26 cellular contexts compared by ENCODE assay signal in genomic region chr21:37044643-37045042, GRCh38. TPM values are rescaled to one million over a fixed set of nuclear protein-coding genes. Genes with fewer than 3 reads are reported as not detected.
"Had no signal": no experiment of that assay in that cellular context is flagged by ENCODE, and none has a peak within 500 bp of the region (broad histone marks: within the 10 kb centered on the region; RNA-seq: fewer than 3 reads in every experiment).

No MANE protein-coding gene starts in this region.

- H3K27me3 Mint-ChIP-seq: activated T-cell treated with anti-CD3 and anti-CD28 coated beads, Interleukin-2, amount 50 U/mL, for 24 hours had no signal

- H3K4me1 ChIP-seq: adrenal gland, body of pancreas had no signal

- H3K27me3 ChIP-seq: adrenal gland, body of pancreas had no signal

- H3K36me3 Mint-ChIP-seq: activated naive CD4-positive, alpha-beta T cell treated with anti-CD3 and anti-CD28 coated beads, Interleukin-2, amount 10 ng/mL, durations not matched to agents 7 days and 5 days; activated naive CD4-positive, alpha-beta T cell treated with anti-CD3 and anti-CD28 coated beads, Interleukin-2, amount 50 U/mL, for 72 hours; WTC11 had no signal

- H3K9me3 ChIP-seq: adrenal gland, body of pancreas had no signal

- H3K27ac ChIP-seq: adrenal gland, body of pancreas, VCaP had no signal

- H3K36me3 ChIP-seq: adrenal gland had no signal

- H3K9me3 Mint-ChIP-seq: activated CD4-positive, alpha-beta memory T cell treated with anti-CD3 and anti-CD28 coated beads, Interleukin-2, amount 10 ng/mL, durations not matched to agents 7 days and 5 days; activated CD4-positive, alpha-beta T cell treated with anti-CD3 and anti-CD28 coated beads, Interleukin-2, amount 10 ng/mL, durations not matched to agents 7 days and 5 days; activated naive CD4-positive, alpha-beta T cell treated with anti-CD3 and anti-CD28 coated beads, Interleukin-2, amount 10 ng/mL, durations not matched to agents 7 days and 5 days; activated naive CD4-positive, alpha-beta T cell treated with anti-CD3 and anti-CD28 coated beads, Interleukin-2, amount 50 U/mL, for 72 hours; activated T-cell treated with anti-CD3 and anti-CD28 coated beads, Interleukin-2, amount 50 U/mL, for 24 hours; activated T-cell treated with anti-CD3 and anti-CD28 coated beads, Interleukin-2, amount 50 U/mL, for 72 hours; WTC11 had no signal

- H3K4me3 Mint-ChIP-seq: activated CD4-positive, alpha-beta memory T cell treated with anti-CD3 and anti-CD28 coated beads, Interleukin-2, amount 10 ng/mL, durations not matched to agents 7 days and 5 days; activated CD4-positive, alpha-beta T cell treated with anti-CD3 and anti-CD28 coated beads, Interleukin-2, amount 10 ng/mL, durations not matched to agents 7 days and 5 days; activated naive CD4-positive, alpha-beta T cell treated with anti-CD3 and anti-CD28 coated beads, Interleukin-2, amount 10 ng/mL, durations not matched to agents 7 days and 5 days; activated T-cell treated with anti-CD3 and anti-CD28 coated beads, Interleukin-2, amount 50 U/mL, for 24 hours; activated T-cell treated with anti-CD3 and anti-CD28 coated beads, Interleukin-2, amount 50 U/mL, for 72 hours; WTC11 had no signal

- H3K27ac Mint-ChIP-seq: activated CD4-positive, alpha-beta memory T cell treated with anti-CD3 and anti-CD28 coated beads, Interleukin-2, amount 10 ng/mL, durations not matched to agents 7 days and 5 days; activated naive CD4-positive, alpha-beta T cell treated with anti-CD3 and anti-CD28 coated beads, Interleukin-2, amount 10 ng/mL, durations not matched to agents 7 days and 5 days; activated T-cell treated with anti-CD3 and anti-CD28 coated beads, Interleukin-2, amount 50 U/mL, for 24 hours; activated T-cell treated with anti-CD3 and anti-CD28 coated beads, Interleukin-2, amount 50 U/mL, for 72 hours; WTC11 had no signal

- ATAC-seq: activated naive CD4-positive, alpha-beta T cell treated with anti-CD3 and anti-CD28 coated beads, Interleukin-2, amount 50 U/mL, for 72 hours; activated T-cell treated with anti-CD3 and anti-CD28 coated beads, Interleukin-2, amount 50 U/mL, for 72 hours; body of pancreas; WTC11 had no signal

- DNase-seq: activated CD4-positive, alpha-beta T cell treated with anti-CD3 and anti-CD28 coated beads for 1 hour; activated CD4-positive, alpha-beta T cell treated with anti-CD3 and anti-CD28 coated beads for 4 hours; activated CD4-positive, alpha-beta T cell treated with anti-CD3 and anti-CD28 coated beads, Interleukin-2, amount 50 U/mL, for 4 hours; activated CD8-positive, alpha-beta memory T cell treated with anti-CD3 and anti-CD28 coated beads, Interleukin-2, amount 50 U/mL, for 48 hours; activated gamma-delta T cell; activated naive CD4-positive, alpha-beta T cell; activated T-cell treated with anti-CD3 and anti-CD28 coated beads for 4 hours; activated T-cell treated with anti-CD3 and anti-CD28 coated beads, Interleukin-2, amount 50 U/mL, for 24 hours; activated T-cell treated with anti-CD3 and anti-CD28 coated beads, Interleukin-2, amount 50 U/mL, for 72 hours; adrenal gland; amygdala; aorta; body of pancreas; caudate nucleus; effector CD8-positive, alpha-beta T cell; foreskin fibroblast; head of caudate nucleus had no signal

- H3K4me3 ChIP-seq: adrenal gland, body of pancreas had no signal

RNA-seq across cellular contexts. Expression of gene RIPPLY3, which starts 38.1 kb away (rescaled TPM):
- total RNA-seq: activated CD4-positive, alpha-beta memory T cell treated with anti-CD3 and anti-CD28 coated beads, Interleukin-2, amount 10 ng/mL, durations not matched to agents 7 days and 5 days; aorta; body of pancreas; esophagus mucosa; frontal cortex; T-helper 1 cell treated with Interleukin-12 subunit alpha and Interleukin-12 subunit beta and Interleukin-4 antibody, amounts not matched to agents 30 ng/mL and 1 ng/mL, for 36 hours had no signal
